In the genomic region with DNA sequence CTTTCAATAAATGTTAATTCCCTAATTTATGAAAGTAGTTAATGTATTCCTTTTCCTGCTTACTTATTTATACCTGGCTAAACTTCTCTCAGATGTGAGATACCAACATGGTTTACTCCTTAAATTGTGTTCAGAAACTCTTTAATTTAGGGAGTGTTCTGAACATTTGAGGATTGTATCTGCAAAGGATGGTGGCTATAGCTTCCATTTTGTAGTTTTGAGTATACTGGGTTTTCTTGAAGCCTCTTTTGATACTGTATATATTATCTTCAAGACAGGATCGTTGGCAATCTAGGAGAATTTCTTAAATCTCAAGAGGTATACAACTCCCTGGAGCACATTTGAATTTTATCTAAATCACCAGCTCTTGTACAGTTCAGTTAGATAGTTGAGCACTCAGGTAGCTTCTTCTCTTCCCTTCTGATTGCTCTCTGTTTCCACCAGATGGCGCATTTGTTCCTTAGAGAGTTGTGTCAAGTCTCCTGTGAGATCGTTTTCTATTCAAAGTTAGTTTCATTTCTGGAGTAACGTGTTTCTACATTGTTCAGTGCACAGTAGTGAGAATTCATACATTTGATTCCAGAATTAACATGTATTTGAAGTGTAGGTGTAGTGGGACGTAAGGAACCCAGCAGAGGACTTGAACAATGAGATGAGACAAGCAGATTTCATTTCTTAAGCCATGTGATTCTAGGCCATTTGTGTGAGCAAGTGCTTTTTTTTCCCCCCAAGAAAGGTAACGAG, we compare ENCODE assay signal across 1 cellular context.
TF ChIP-seq lines count a peak whose summit lies in the region.

No MANE protein-coding gene starts in this region.

TF ChIP-seq in IMR-90, 13 proteins besides CTCF, POLR2A, EP300 and RAD21:
- peak; percentile 21; the same call in 1 of the 2 replicates for TF ChIP-seq SMC3 (IDR thresholded peaks at IDR 0.05; ENCODE audit: low read depth, low read length)
